In the genomic region with DNA sequence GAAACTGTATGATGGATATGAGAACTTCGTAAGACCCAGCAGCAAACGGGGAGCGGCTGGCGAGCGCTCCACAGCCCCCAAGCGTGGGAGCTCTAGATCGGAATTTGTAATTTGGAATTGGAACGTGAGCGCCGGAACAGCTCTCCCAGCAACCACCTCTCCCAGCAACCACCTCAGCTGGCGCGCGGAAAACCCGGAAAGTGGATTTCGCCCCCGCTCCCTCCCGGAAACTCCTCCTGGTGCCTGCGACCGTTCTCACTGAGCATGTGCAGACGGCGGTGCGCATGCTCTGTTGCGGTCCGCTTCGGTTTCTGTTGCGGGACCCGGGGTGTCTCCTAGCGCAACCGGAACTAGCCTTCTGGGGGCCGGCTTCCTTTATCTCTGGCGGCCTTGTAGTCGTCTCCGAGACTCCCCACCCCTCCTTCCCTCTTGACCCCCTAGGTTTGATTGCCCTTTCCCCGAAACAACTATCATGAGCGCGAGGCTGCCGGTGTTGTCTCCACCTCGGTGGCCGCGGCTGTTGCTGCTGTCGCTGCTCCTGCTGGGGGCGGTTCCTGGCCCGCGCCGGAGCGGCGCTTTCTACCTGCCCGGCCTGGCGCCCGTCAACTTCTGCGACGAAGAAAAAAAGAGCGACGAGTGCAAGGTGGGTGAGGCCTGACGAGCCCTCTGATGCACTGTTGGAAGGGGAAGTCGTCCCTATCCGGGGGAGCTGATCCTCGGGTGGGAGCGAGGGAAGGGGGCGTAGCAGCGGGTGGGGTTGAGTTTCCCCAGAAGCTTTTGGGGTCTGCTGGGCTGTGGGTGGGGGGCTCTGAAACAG, we compare ENCODE assay signal across 8 cellular contexts. TPM values are rescaled to one million over a fixed set of nuclear protein-coding genes. Genes with fewer than 3 reads are reported as not detected.
DNase-seq lines count a peak whose midpoint lies in the region; ATAC-seq and TF ChIP-seq lines count a peak whose summit lies in the region.

Gene TM9SF2, plus strand, starts transcription at position 338 of the 817 bp plus-strand sequence. Its CDS starts 135 bp downstream, at position 473.

- BruUV-seq in A673 (replicated peaks; lab: Mats Ljungman, UMichigan): no TSS peak

- intact Hi-C loops in A673 (cut with micrococcal nuclease; ENCODE audit: unreplicated experiment): no loop called here
- intact Hi-C loops in breast epithelium (cut with DNase I; ENCODE audit: low total_unique reads): no loop called here

- no peaks in the 10 kb centered on the region for H3K27me3 ChIP-seq in A673 (replicated peaks; ENCODE audit: insufficient read depth, low read depth, low read length, poor library complexity)
- no peaks in the 10 kb centered on the region for H3K27me3 ChIP-seq in breast epithelium

- H3K9me3 ChIP-seq in A673 (ENCODE audit: low read depth, low read length, poor library complexity, severe bottlenecking) (no peaks in the 10 kb centered on the region), breast epithelium (no peaks in the 10 kb centered on the region), iPS-18c (ENCODE audit: control insufficient read depth, insufficient read depth, low read length) (no peaks in the 10 kb centered on the region)

- DNase-seq in A673 (ENCODE audit: low spot score) (peak; percentile 98), NCI-H2196 treated with DMSO at 0.1 percent for 48 hours (lab: John Stamatoyannopoulos, UW; ENCODE audit: unreplicated experiment) (peak; percentile 61), breast epithelium (ENCODE audit: low spot score in 2 of 2) (peak; percentile 95 to 98)

- TF ChIP-seq POLR2A in breast epithelium (IDR thresholded peaks at IDR 0.05): peak; percentile 63

- no peaks in the 10 kb centered on the region for H3K36me3 ChIP-seq in A673 (ENCODE audit: insufficient read depth, low read length, poor library complexity, severe bottlenecking)
- no peaks in the 10 kb centered on the region for H3K36me3 ChIP-seq in breast epithelium

- H3K4me3 ChIP-seq in A673 (ENCODE audit: low read depth, low read length, poor library complexity, severe bottlenecking) (peak within 1 kb of the TSS; percentile 88), breast epithelium (peak within 1 kb of the TSS; percentile 74 to 92 (median 77)), iPS-18c (ENCODE audit: insufficient read depth, low read depth, low read length) (peak within 1 kb of the TSS; percentile 93), skin epidermis (peak within 1 kb of the TSS; percentile 76 to 94 (median 90))

- POLR2A ChIA-PET in A673 (lab: Charles Lee; ENCODE audit: low non-redundant PET): no interaction called here

- no peak for TF ChIP-seq CTCF in A673 (conservative IDR thresholded peaks at IDR 0.05; ENCODE audit: low read depth, low read length)
- TF ChIP-seq CTCF in VCaP (conservative IDR thresholded peaks at IDR 0.05): no peak
- TF ChIP-seq CTCF in breast epithelium (IDR thresholded peaks at IDR 0.05): no peak

- peak; percentile 48 for ATAC-seq in GM18868 (IDR thresholded peaks at IDR 0.05; ENCODE audit: unreplicated experiment)
- peak; percentile 46 for ATAC-seq in HG03108 (IDR thresholded peaks at IDR 0.05; ENCODE audit: unreplicated experiment)

- H3K4me1 ChIP-seq in A673 (ENCODE audit: insufficient read depth, low read length, poor library complexity, severe bottlenecking) (peaks cover 23% of the 10 kb centered on the region), breast epithelium (peaks cover 0 to 23% of the 10 kb centered on the region in 2 donors)

- CTCF ChIA-PET in A673 (lab: Charles Lee): no interaction called here

- H3K27ac ChIP-seq in A673 (ENCODE audit: low read depth, low read length, poor library complexity, severe bottlenecking) (peak within 1 kb of the TSS; percentile 75), VCaP (peak within 1 kb of the TSS; percentile 94), breast epithelium (peak within 1 kb of the TSS; percentile 90 to 94), skin epidermis (peak within 1 kb of the TSS; percentile 71 to 97 (median 91))

RNA-seq across cellular contexts. Expression of gene TM9SF2, which starts in this region (rescaled TPM):
- total RNA-seq in A673 (2021): 89.8 and 96.3 TPM in 2 replicates
- 100 to 1,000 TPM in 2 of 3 donors, 10 to 100 TPM in 1; 95.1 to 155 (median 107) TPM for total RNA-seq in breast epithelium

Comparison
In these comparisons a context has a peak if more than half of its experiments do, and no peak if none do; other contexts are left out.
1. Peak in every context shown above with its lines: DNase-seq, ATAC-seq, H3K4me3 ChIP-seq and H3K27ac ChIP-seq.